8 cellular contexts compared by ENCODE assay signal in genomic region chr6:73461537-73462350, GRCh38.
DNase-seq lines count a peak whose midpoint lies in the region; ATAC-seq and TF ChIP-seq lines count a peak whose summit lies in the region.

TSS of gene MTO1 (plus strand) at chr6:73461737. CDS start at chr6:73461855, 118 bp downstream.

- peaks cover 34% of the 10 kb centered on the region for H3K36me3 Mint-ChIP-seq in central memory CD8-positive, alpha-beta T cell (ENCODE audit: insufficient read depth)

- in situ Hi-C loops in GM18951 (cut with MboI; ENCODE audit: low sequenced_read_pairs, unreplicated experiment): no loop called here

- peak within 1 kb of the TSS; percentile 86 for H3K4me3 Mint-ChIP-seq in central memory CD8-positive, alpha-beta T cell

- DNase-seq in AG08396 (ENCODE audit: low spot score) (peak; percentile 91), NCI-H345 (lab: John Stamatoyannopoulos, UW) (peak; percentile 88), islet precursor cell (peak; percentile 91)
- peak; percentile 73 for DNase-seq in activated CD4-positive, CD25-positive, alpha-beta regulatory T cell treated with anti-CD3 and anti-CD28 coated beads, Interleukin-2, amount 50 U/mL, for 16 hours (ENCODE audit: low read depth, low spot score)
- DNase-seq in central memory CD8-positive, alpha-beta T cell (ENCODE audit: low spot score in 2 of 2): peak; percentile 64 to 78
- peak; percentile 73 to 78 (median 75) for DNase-seq in stimulated activated CD4-positive, alpha-beta T cell treated with anti-CD3 and anti-CD28 coated beads, Interleukin-12 subunit alpha, Interleukin-12 subunit beta, amount 100 ng/mL, for 48 hours (ENCODE audit: low read depth in 2 of 3, low spot score in 1 of 3)

- peak; percentile 92 for ATAC-seq in HG03196 (IDR thresholded peaks at IDR 0.05; ENCODE audit: unreplicated experiment)
- peak; percentile 90 for ATAC-seq in central memory CD8-positive, alpha-beta T cell (replicated peaks; ENCODE audit: extremely low read depth, poor library complexity, severe bottlenecking)

- H3K27me3 Mint-ChIP-seq in central memory CD8-positive, alpha-beta T cell: no peaks in the 10 kb centered on the region

- peak within 1 kb of the TSS; percentile 84 for H3K27ac Mint-ChIP-seq in central memory CD8-positive, alpha-beta T cell (ENCODE audit: low read depth)

- peak; percentile 72 for TF ChIP-seq POLR2A in GM18951 (IDR thresholded peaks at IDR 0.05; ENCODE audit: extremely low read depth, insufficient read depth, insufficient read length)

- peaks cover 27% of the 10 kb centered on the region for H3K4me1 Mint-ChIP-seq in central memory CD8-positive, alpha-beta T cell

- no peaks in the 10 kb centered on the region for H3K9me3 Mint-ChIP-seq in central memory CD8-positive, alpha-beta T cell

Comparison
In these comparisons a context has a peak if more than half of its experiments do, and no peak if none do; other contexts are left out.
1. Peak in every context shown above with its lines: DNase-seq and ATAC-seq.